8 cellular contexts compared by ENCODE assay signal in genomic region chr5:79464695-79465332, GRCh38. TPM values are rescaled to one million over a fixed set of nuclear protein-coding genes. Genes with fewer than 3 reads are reported as not detected.
A peak's percentile ranks its signal among the peaks of the same experiment; 100 is the strongest.
DNase-seq lines count a peak whose midpoint lies in the region; ATAC-seq and TF ChIP-seq lines count a peak whose summit lies in the region.

No MANE protein-coding gene starts in this region.

- peak; percentile 29 for DNase-seq in Caki2 (ENCODE audit: low read depth)
- peak; percentile 25 for DNase-seq in HT1080 (ENCODE audit: low read depth)
- no peak for DNase-seq in RWPE2 (ENCODE audit: low spot score)
- peak; percentile 41 for DNase-seq in fibroblast of villous mesenchyme (ENCODE audit: low read depth)
- no peak for DNase-seq in prostate gland (ENCODE audit: low spot score)
- no peak for DNase-seq in HK-2 (ENCODE audit: unreplicated experiment)

- H3K27ac ChIP-seq in RWPE2 (ENCODE audit: poor library complexity, severe bottlenecking) (no peak overlapping the region), prostate gland (no peak overlapping the region)

- H3K36me3 ChIP-seq in RWPE2 (ENCODE audit: low read depth) (no peaks in the 10 kb centered on the region), prostate gland (no peaks in the 10 kb centered on the region)

- in situ Hi-C loops in Caki2 (cut with HindIII; ENCODE audit: low pct_unique_long_range_greater_than_20kb, low sequenced_read_pairs), result no loop called here

- ATAC-seq in RWPE2 (ENCODE audit: low read depth) (peak; percentile 27; the same call in 1 of the 3 replicates), HG02885 (IDR thresholded peaks at IDR 0.05; ENCODE audit: poor library complexity, unreplicated experiment) (no peak)
- ATAC-seq in activated CD4-positive, CD25-positive, alpha-beta regulatory T cell treated with anti-CD3 and anti-CD28 coated beads, Interleukin-2, amount 50 U/mL, for 24 hours, result no peak

- TF ChIP-seq POLR2A in prostate gland (IDR thresholded peaks at IDR 0.05), result no peak

- 65% methylated on average over 6 of the region's 6 CpGs for WGBS in prostate gland

- H3K4me3 ChIP-seq in RWPE2 (ENCODE audit: severe bottlenecking), result no peak overlapping the region
- H3K4me3 ChIP-seq in fibroblast of villous mesenchyme (ENCODE audit: low read depth, low read length), result no peak overlapping the region
- no peak overlapping the region for H3K4me3 ChIP-seq in prostate gland

- intact Hi-C loops in prostate gland (cut with DNase I), result loop anchor here (2.0 to 10.0 kb wide), 3 partner anchors 230 to 443 kb away; partner anchors contain the start of gene JMY

- TF ChIP-seq CTCF in RWPE2 (IDR thresholded peaks at IDR 0.05; ENCODE audit: poor library complexity, severe bottlenecking) (peak; percentile 85), fibroblast of villous mesenchyme (IDR thresholded peaks at IDR 0.05; ENCODE audit: insufficient read depth, low read depth, low read length) (peak; percentile 63), prostate gland (IDR thresholded peaks at IDR 0.05) (peak; percentile 43 to 71 (median 54))

- H3K27me3 ChIP-seq in RWPE2 (ENCODE audit: insufficient read depth, poor library complexity, severe bottlenecking), result no peaks in the 10 kb centered on the region
- H3K27me3 ChIP-seq in prostate gland (replicated peaks; ENCODE audit: insufficient read depth), result no peaks in the 10 kb centered on the region

- H3K4me1 ChIP-seq in RWPE2 (ENCODE audit: insufficient read depth, poor library complexity, severe bottlenecking), result no peaks in the 10 kb centered on the region
- H3K4me1 ChIP-seq in prostate gland (replicated peaks), result no peaks in the 10 kb centered on the region

- no peaks in the 10 kb centered on the region for H3K9me3 ChIP-seq in RWPE2 (ENCODE audit: severe bottlenecking)
- H3K9me3 ChIP-seq in prostate gland, result no peaks in the 10 kb centered on the region

RNA-seq across cellular contexts. Expression of gene HOMER1, which starts 49.1 kb away (rescaled TPM):
- total RNA-seq in Caki2 (2014; rRNA removed; shearing (Covaris generic); ENCODE audit: low replicate concordance), result 8.5 and 14.1 TPM in 2 replicates
- total RNA-seq in HT1080 (2014; rRNA removed; shearing (Covaris generic)), result 6.1 and 9.5 TPM in 2 replicates
- polyA plus RNA-seq in HT1080 (2015; cell fraction: cytosol; rRNA removed), result 5.5 and 7.1 TPM in 2 replicates
- 3.6 and 4.7 TPM in 2 replicates for polyA plus RNA-seq in HT1080 (2015; cell fraction: nucleus; rRNA removed)
- total RNA-seq in fibroblast of villous mesenchyme (12.6 and 15.5 TPM in 2 replicates), prostate gland (10 to 100 TPM in 1 of 2 donors, 1 to 10 TPM in 1; 2.1 to 15.8 TPM)

Comparison
In these comparisons a context has a peak if more than half of its experiments do, and no peak if none do; other contexts are left out.
1. DNase-seq: peak in Caki2 (single experiment), HT1080 (single experiment) and fibroblast of villous mesenchyme (single experiment); none in RWPE2 (single experiment), prostate gland (single experiment) and HK-2 (single experiment).
2. Peak in every context shown above with its lines, with median percentiles within 50 percentile points of each other: CTCF ChIP-seq.